Comparison of ENCODE assay signal across 7 cellular contexts in genomic region chr1:168181063-168181720, GRCh38. TPM values are rescaled to one million over a fixed set of nuclear protein-coding genes. Genes with fewer than 3 reads are reported as not detected.
DNase-seq lines count a peak whose midpoint lies in the region; ATAC-seq, FAIRE-seq and TF ChIP-seq lines count a peak whose summit lies in the region.
"Not testable (repeated sequence)": the region's sequence is repeated elsewhere in the genome, so short reads cannot be mapped to it uniquely, and the experiment has no call there.

No MANE protein-coding gene starts in this region.

- not testable (repeated sequence) for H3K27me3 ChIP-seq in GM23248 (replicated peaks; ENCODE audit: insufficient read depth); PC-9 (ENCODE audit: insufficient read depth, low read depth); K562 (ENCODE audit: control insufficient read depth in 2 of 2, insufficient read depth in 2 of 2, low read length in 2 of 2)

- H3K79me2 ChIP-seq in GM23248 (ENCODE audit: insufficient read depth) (peaks cover 72% of the 10 kb centered on the region), PC-9 (ENCODE audit: low read depth) (peaks cover 55% of the 10 kb centered on the region), K562 (ENCODE audit: control insufficient read depth, insufficient read depth, low read length) (peaks cover 50% of the 10 kb centered on the region)

- H3K4me1 Mint-ChIP-seq in activated T-cell treated with anti-CD3 and anti-CD28 coated beads, Interleukin-2, amount 50 U/mL, for 72 hours (ENCODE audit: low read depth) = peaks cover 13% of the 10 kb centered on the region
- H3K4me1 Mint-ChIP-seq in nephron = not testable (repeated sequence)

- not testable (repeated sequence) for DNase-seq in A549 (ENCODE audit: low read depth in 1 of 2, low spot score in 1 of 2); GM23248; PC-9; activated T-cell treated with anti-CD3 and anti-CD28 coated beads, Interleukin-2, amount 50 U/mL, for 72 hours; K562 (ENCODE audit: extremely low read depth in 1 of 4, low spot score in 3 of 4); epithelial cell of prostate (ENCODE audit: low read depth, low spot score)

- POLR2A ChIA-PET in A549 (lab: Yijun Ruan, JAX) = not testable (repeated sequence)
- POLR2A ChIA-PET in PC-9 (lab: Charles Lee; ENCODE audit: unreplicated experiment) (interaction anchor here (0.8 kb wide), 1 partner anchor 63 kb away, joined by 8 read pairs; no protein-coding TSS in a partner anchor), K562 (lab: Yijun Ruan, JAX) (interaction anchor here (0.6 to 1.0 kb wide), 2 partner anchors 17 to 257 kb away, joined by 3 to 4 read pairs; no protein-coding TSS in a partner anchor)

- not testable (repeated sequence) for TF ChIP-seq CTCF in A549 (IDR thresholded peaks at IDR 0.05); PC-9 (conservative IDR thresholded peaks at IDR 0.05); K562 (IDR thresholded peaks at IDR 0.05 in 2 of 3, conservative IDR thresholded peaks at IDR 0.05 in 1 of 3; ENCODE audit: insufficient read depth in 2 of 3, low read depth in 1 of 3, low read length in 3 of 3); nephron (IDR thresholded peaks at IDR 0.05; ENCODE audit: unreplicated experiment in 3 of 3)

- intact Hi-C loops in PC-9 (cut with micrococcal nuclease; ENCODE audit: unreplicated experiment); K562 (cut with micrococcal nuclease): not testable (repeated sequence)

- 96% methylated on average over 15 of the region's 15 CpGs for WGBS in A549 (ENCODE audit: missing lambda C conversion rate)
- 96 to 97% methylated on average over 15 of the region's 15 CpGs for WGBS in GM23248 (ENCODE audit: low coverage in 1 of 2, low lambda C conversion rate in 2 of 2, missing lambda C conversion rate in 2 of 2), 2 experiments
- 91% methylated on average over 15 of the region's 15 CpGs for WGBS in K562 (ENCODE audit: insufficient coverage, low coverage, missing lambda C conversion rate)

- H3K27me3 Mint-ChIP-seq in activated T-cell treated with anti-CD3 and anti-CD28 coated beads, Interleukin-2, amount 50 U/mL, for 72 hours (ENCODE audit: low read depth); nephron (ENCODE audit: low read depth): not testable (repeated sequence)

- TF ChIP-seq RAD21 in A549 (conservative IDR thresholded peaks at IDR 0.05 in 1 of 2, IDR thresholded peaks at IDR 0.05 in 1 of 2); K562 (CRISPR knock-in tag; conservative IDR thresholded peaks at IDR 0.05 in 1 of 2, IDR thresholded peaks at IDR 0.05 in 1 of 2): not testable (repeated sequence)

- not testable (repeated sequence) for TF ChIP-seq POLR2A in A549 (IDR thresholded peaks at IDR 0.05; ENCODE audit: low read length); K562 (conservative IDR thresholded peaks at IDR 0.05)

- not testable (repeated sequence) for H3K9me2 ChIP-seq in GM23248 (ENCODE audit: insufficient read depth); PC-9 (ENCODE audit: insufficient read depth)

- not testable (repeated sequence) for H3K4me3 ChIP-seq in A549, GM23248, PC-9, K562

- H3K4me1 ChIP-seq in A549 (peaks cover 16% of the 10 kb centered on the region), PC-9 (replicated peaks; ENCODE audit: insufficient read depth) (peaks cover 45% of the 10 kb centered on the region), K562 (replicated peaks in 1 of 2; ENCODE audit: control insufficient read depth in 2 of 2, insufficient read depth in 2 of 2, low read length in 2 of 2) (peaks cover 6 to 11% of the 10 kb centered on the region in 2 experiments; a peak in 4 of 5 replicates)
- not testable (repeated sequence) for H3K4me1 ChIP-seq in GM23248 (ENCODE audit: insufficient read depth)

- H3K27ac ChIP-seq in A549; GM23248; PC-9; K562 (ENCODE audit: extremely low read depth, low read depth, low read length): not testable (repeated sequence)
- H3K27ac ChIP-seq in epithelial cell of prostate = peak overlapping the region; percentile 93

- H3F3A ChIP-seq in GM23248 (ENCODE audit: insufficient read depth) = peaks cover 19% of the 10 kb centered on the region
- peaks cover 28% of the 10 kb centered on the region for H3F3A ChIP-seq in PC-9 (ENCODE audit: insufficient read depth, low read depth)

- in situ Hi-C loops in GM23248 (cut with MboI); K562 (cut with MboI): not testable (repeated sequence)

- not testable (repeated sequence) for H3K27ac Mint-ChIP-seq in activated T-cell treated with anti-CD3 and anti-CD28 coated beads, Interleukin-2, amount 50 U/mL, for 72 hours; nephron

- ATAC-seq in A549; activated T-cell treated with anti-CD3 and anti-CD28 coated beads, Interleukin-2, amount 50 U/mL, for 72 hours (replicated peaks in 1 of 2); K562: not testable (repeated sequence)

- H3K4me3 Mint-ChIP-seq in activated T-cell treated with anti-CD3 and anti-CD28 coated beads, Interleukin-2, amount 50 U/mL, for 72 hours = peak overlapping the region; percentile 31 to 65
- peak overlapping the region; percentile 52 to 63 (median 60) for H3K4me3 Mint-ChIP-seq in nephron

- H3K4me2 ChIP-seq in A549 (peak overlapping the region; percentile 83), GM23248 (ENCODE audit: unreplicated experiment) (peak overlapping the region; percentile 91), PC-9 (peak overlapping the region; percentile 60)
- not testable (repeated sequence) for H3K4me2 ChIP-seq in K562 (ENCODE audit: insufficient read depth, low read length)

- H3K36me3 Mint-ChIP-seq in activated T-cell treated with anti-CD3 and anti-CD28 coated beads, Interleukin-2, amount 50 U/mL, for 72 hours (ENCODE audit: insufficient read depth in 2 of 2); nephron (ENCODE audit: low read depth): not testable (repeated sequence)

- FAIRE-seq in A549 (lab: Jason Lieb, UNC); K562 (lab: Jason Lieb, UNC): not testable (repeated sequence)

- not testable (repeated sequence) for H2AFZ ChIP-seq in GM23248; PC-9; K562 (ENCODE audit: low read depth, low read length)

- not testable (repeated sequence) for H4K20me1 ChIP-seq in GM23248 (ENCODE audit: insufficient read depth); PC-9 (ENCODE audit: insufficient read depth); K562 (replicated peaks; ENCODE audit: control insufficient read depth, insufficient read depth, low read length)

- not testable (repeated sequence) for TF ChIP-seq EP300 in A549 (IDR thresholded peaks at IDR 0.05); K562 (IDR thresholded peaks at IDR 0.05; ENCODE audit: low read length)

- not testable (repeated sequence) for BruUV-seq in PC-9 (replicated peaks; lab: Mats Ljungman, UMichigan); K562 (replicated peaks; lab: Mats Ljungman, UMichigan)

- not testable (repeated sequence) for H3K9me1 ChIP-seq in K562 (ENCODE audit: control insufficient read depth, insufficient read depth, low read length)

- H3K9ac ChIP-seq in GM23248; K562 (ENCODE audit: insufficient read depth in 1 of 2, low read depth in 2 of 2, low read length in 2 of 2): not testable (repeated sequence)

- not testable (repeated sequence) for H3K9me3 ChIP-seq in A549; GM23248 (ENCODE audit: low read depth); PC-9 (ENCODE audit: insufficient read depth, low read depth); K562 (replicated peaks; ENCODE audit: control insufficient read depth, insufficient read depth, low read depth, low read length)

- not testable (repeated sequence) for H3K36me3 ChIP-seq in GM23248 (ENCODE audit: low read depth); PC-9 (ENCODE audit: low read depth)
- peaks cover 18% of the 10 kb centered on the region for H3K36me3 ChIP-seq in K562 (ENCODE audit: control insufficient read depth, insufficient read depth, low read length)

- not testable (repeated sequence) for H3K9me3 Mint-ChIP-seq in activated T-cell treated with anti-CD3 and anti-CD28 coated beads, Interleukin-2, amount 50 U/mL, for 72 hours; nephron

- CTCF ChIA-PET in A549 (lab: Yijun Ruan, JAX) = interaction anchor here (0.8 to 2.9 kb wide), 4 partner anchors 10 to 44 kb away, joined by 3 to 7 read pairs (median 4); partner anchors contain the start of gene SFT2D2
- CTCF ChIA-PET in PC-9 (lab: Charles Lee); K562 (lab: Yijun Ruan, JAX; ENCODE audit: low intra/inter-chr PET ratio): not testable (repeated sequence)

RNA-seq across cellular contexts. Expression of gene TIPRL, which starts 2.4 kb away (rescaled TPM):
- polyA plus RNA-seq in A549 (2011; rRNA removed) (47.5 and 70.7 TPM in 2 replicates), A549 (2017; fragmentation: RNase III; extraction: RNeasy Plus Mini Kit Qiagen cat#74134 plus additional on column Dnase treatment) (31.6 to 38.3 TPM (median 34.4 TPM) in 3 replicates), GM23248 (2016; fragmentation: Nextera tagmentation; extraction: Ambion mirVana) (62.9 and 67.2 TPM in 2 replicates), K562 (2011; rRNA removed) (44.9 and 69.9 TPM in 2 replicates), K562 (2014; fragmentation: Illumina TruSeq; extraction: Trizol) (50.7 and 60.1 TPM in 2 replicates), K562 (2014; fragmentation: Nextera tagmentation; extraction: Ambion mirVana) (10 to 100 TPM; 87.0 to 90.2 TPM), K562 (2014; rRNA removed) (54.8 and 63.2 TPM in 2 replicates)
- polyA plus RNA-seq in A549 (2012; cell fraction: cytosol; rRNA removed) = 12.3 and 14.5 TPM in 2 replicates
- polyA plus RNA-seq in A549 (2012; cell fraction: nucleus; rRNA removed) = 4.2 and 5.9 TPM in 2 replicates
- 9.3 and 11.9 TPM in 2 replicates for polyA minus RNA-seq in A549 (2011; rRNA and poly(A)+ RNA removed)
- 32.9 and 36.6 TPM in 2 replicates for total RNA-seq in GM23248 (2014; rRNA removed; shearing (Covaris generic))
- total RNA-seq in PC-9 (2021) (34.1 and 47.7 TPM in 2 replicates), K562 (2014; rRNA removed) (41.4 and 52.1 TPM in 2 replicates), K562 (2014; rRNA removed; fragmentation: Illumina TruSeq; extraction: Trizol) (73.5 and 78.1 TPM in 2 replicates), K562 (2015; rRNA removed; fragmentation: Illumina TruSeq; extraction: Trizol) (71.1 and 81.7 TPM in 2 replicates), K562 (2021) (57.0 and 64.4 TPM in 2 replicates)
- 10 to 100 TPM; 67.5 to 68.3 TPM for total RNA-seq in activated T-cell treated with anti-CD3 and anti-CD28 coated beads, Interleukin-2, amount 50 U/mL, for 72 hours
- 7.1 and 15.3 TPM in 2 replicates for total RNA-seq in K562 (2011; cell fraction: chromatin; rRNA removed; ENCODE audit: low replicate concordance)
- total RNA-seq in K562 (2011; cell fraction: nucleolus; rRNA removed) = 4.0 and 4.3 TPM in 2 replicates
- 6.7 and 13.7 TPM in 2 replicates for total RNA-seq in K562 (2011; cell fraction: nucleoplasm; rRNA removed)
- 10.0 and 21.7 TPM in 2 replicates for polyA plus RNA-seq in K562 (2011; cell fraction: cytosol; rRNA removed)
- polyA plus RNA-seq in K562 (2011; cell fraction: nucleus; rRNA removed) = 7.3 and 11.7 TPM in 2 replicates
- polyA plus RNA-seq in K562 (2012) = 42.3 and 51.3 TPM in 2 replicates
- polyA minus RNA-seq in K562 (2011; rRNA and poly(A)+ RNA removed) = 87.3 and 88.4 TPM in 2 replicates
- 19.4 and 21.4 TPM in 2 replicates for polyA minus RNA-seq in K562 (2011; cell fraction: cytosol; rRNA and poly(A)+ RNA removed)
- 4.7 and 8.7 TPM in 2 replicates for polyA minus RNA-seq in K562 (2011; cell fraction: nucleus; rRNA and poly(A)+ RNA removed)

RNA-seq across cellular contexts. Expression of gene GPR161, which starts 44.5 kb away (rescaled TPM):
- polyA plus RNA-seq in A549 (2011; rRNA removed) (7.8 and 16.1 TPM in 2 replicates), A549 (2017; fragmentation: RNase III; extraction: RNeasy Plus Mini Kit Qiagen cat#74134 plus additional on column Dnase treatment) (6.6 to 9.4 TPM (median 9.4 TPM) in 3 replicates), GM23248 (2016; fragmentation: Nextera tagmentation; extraction: Ambion mirVana) (11.0 and 11.8 TPM in 2 replicates), K562 (2011; rRNA removed) (2.4 and 3.2 TPM in 2 replicates), K562 (2014; fragmentation: Illumina TruSeq; extraction: Trizol) (0.95 and 1.3 TPM in 2 replicates), K562 (2014; fragmentation: Nextera tagmentation; extraction: Ambion mirVana) (under 1 TPM; 0.15 to 0.18 TPM), K562 (2014; rRNA removed) (0.73 and 1.1 TPM in 2 replicates)
- 11.3 and 15.6 TPM in 2 replicates for polyA plus RNA-seq in A549 (2012; cell fraction: cytosol; rRNA removed)
- polyA plus RNA-seq in A549 (2012; cell fraction: nucleus; rRNA removed) = 15.2 and 18.9 TPM in 2 replicates
- 38.0 and 47.8 TPM in 2 replicates for polyA minus RNA-seq in A549 (2011; rRNA and poly(A)+ RNA removed)
- total RNA-seq in GM23248 (2014; rRNA removed; shearing (Covaris generic)) = 9.0 and 14.2 TPM in 2 replicates
- total RNA-seq in PC-9 (2021) (6.0 and 6.7 TPM in 2 replicates), K562 (2014; rRNA removed) (0.45 and 1.1 TPM in 2 replicates), K562 (2014; rRNA removed; fragmentation: Illumina TruSeq; extraction: Trizol) (0.64 and 0.76 TPM in 2 replicates), K562 (2015; rRNA removed; fragmentation: Illumina TruSeq; extraction: Trizol) (0.68 and 1.0 TPM in 2 replicates), K562 (2021) (1.2 and 1.6 TPM in 2 replicates)
- total RNA-seq in activated T-cell treated with anti-CD3 and anti-CD28 coated beads, Interleukin-2, amount 50 U/mL, for 72 hours = 1 to 10 TPM; 1.4 to 4.5 TPM
- total RNA-seq in K562 (2011; cell fraction: chromatin; rRNA removed; ENCODE audit: low replicate concordance) = 1.4 and 3.6 TPM in 2 replicates
- 2.6 and 3.8 TPM in 2 replicates for total RNA-seq in K562 (2011; cell fraction: nucleolus; rRNA removed)
- 2.3 and 2.6 TPM in 2 replicates for total RNA-seq in K562 (2011; cell fraction: nucleoplasm; rRNA removed)
- 3.1 and 3.3 TPM in 2 replicates for polyA plus RNA-seq in K562 (2011; cell fraction: cytosol; rRNA removed)
- 3.5 and 3.9 TPM in 2 replicates for polyA plus RNA-seq in K562 (2011; cell fraction: nucleus; rRNA removed)
- polyA plus RNA-seq in K562 (2012) = 1.5 and 1.9 TPM in 2 replicates
- 5.4 and 5.5 TPM in 2 replicates for polyA minus RNA-seq in K562 (2011; rRNA and poly(A)+ RNA removed)
- polyA minus RNA-seq in K562 (2011; cell fraction: cytosol; rRNA and poly(A)+ RNA removed) = 2.8 TPM in 2 replicates
- polyA minus RNA-seq in K562 (2011; cell fraction: nucleus; rRNA and poly(A)+ RNA removed) = 2.3 and 2.8 TPM in 2 replicates

RNA-seq across cellular contexts. Expression of gene SFT2D2, which starts 44.6 kb away (rescaled TPM):
- 40.1 and 43.8 TPM in 2 replicates for polyA plus RNA-seq in A549 (2011; rRNA removed)
- 9.6 and 12.2 TPM in 2 replicates for polyA plus RNA-seq in A549 (2012; cell fraction: cytosol; rRNA removed)
- 5.5 and 10.4 TPM in 2 replicates for polyA plus RNA-seq in A549 (2012; cell fraction: nucleus; rRNA removed)
- polyA plus RNA-seq in A549 (2017; fragmentation: RNase III; extraction: RNeasy Plus Mini Kit Qiagen cat#74134 plus additional on column Dnase treatment) = 12.3 to 14.1 TPM (median 12.8 TPM) in 3 replicates
- 105 and 117 TPM in 2 replicates for polyA minus RNA-seq in A549 (2011; rRNA and poly(A)+ RNA removed)
- total RNA-seq in GM23248 (2014; rRNA removed; shearing (Covaris generic)) = 38.4 and 38.7 TPM in 2 replicates
- 54.4 and 54.9 TPM in 2 replicates for polyA plus RNA-seq in GM23248 (2016; fragmentation: Nextera tagmentation; extraction: Ambion mirVana)
- total RNA-seq in PC-9 (2021) = 54.4 and 66.8 TPM in 2 replicates
- total RNA-seq in activated T-cell treated with anti-CD3 and anti-CD28 coated beads, Interleukin-2, amount 50 U/mL, for 72 hours = 10 to 100 TPM; 62.7 to 66.9 TPM
- 63.5 and 68.0 TPM in 2 replicates for total RNA-seq in K562 (2011; cell fraction: chromatin; rRNA removed; ENCODE audit: low replicate concordance)
- total RNA-seq in K562 (2011; cell fraction: nucleolus; rRNA removed) = 26.0 and 28.6 TPM in 2 replicates
- total RNA-seq in K562 (2011; cell fraction: nucleoplasm; rRNA removed) = 55.2 and 88.0 TPM in 2 replicates
- total RNA-seq in K562 (2014; rRNA removed) = 20.5 and 21.6 TPM in 2 replicates
- total RNA-seq in K562 (2014; rRNA removed; fragmentation: Illumina TruSeq; extraction: Trizol) = 28.7 and 34.2 TPM in 2 replicates
- total RNA-seq in K562 (2015; rRNA removed; fragmentation: Illumina TruSeq; extraction: Trizol) = 28.1 and 28.4 TPM in 2 replicates
- 46.6 and 50.1 TPM in 2 replicates for total RNA-seq in K562 (2021)
- 29.0 and 35.8 TPM in 2 replicates for polyA plus RNA-seq in K562 (2011; rRNA removed)
- polyA plus RNA-seq in K562 (2011; cell fraction: cytosol; rRNA removed) = 10.7 and 20.6 TPM in 2 replicates
- 16.6 and 19.0 TPM in 2 replicates for polyA plus RNA-seq in K562 (2011; cell fraction: nucleus; rRNA removed)
- 6.7 and 9.0 TPM in 2 replicates for polyA plus RNA-seq in K562 (2012)
- polyA plus RNA-seq in K562 (2014; fragmentation: Illumina TruSeq; extraction: Trizol) = 9.2 and 10.7 TPM in 2 replicates
- 1 to 10 TPM; 3.4 to 6.1 TPM for polyA plus RNA-seq in K562 (2014; fragmentation: Nextera tagmentation; extraction: Ambion mirVana)
- 14.8 and 15.7 TPM in 2 replicates for polyA plus RNA-seq in K562 (2014; rRNA removed)
- polyA minus RNA-seq in K562 (2011; rRNA and poly(A)+ RNA removed) = 111 and 122 TPM in 2 replicates
- polyA minus RNA-seq in K562 (2011; cell fraction: cytosol; rRNA and poly(A)+ RNA removed) = 48.0 and 48.3 TPM in 2 replicates
- polyA minus RNA-seq in K562 (2011; cell fraction: nucleus; rRNA and poly(A)+ RNA removed) = 15.2 and 18.5 TPM in 2 replicates
